ENCODE assay signal across 9 cellular contexts in the genomic region with DNA sequence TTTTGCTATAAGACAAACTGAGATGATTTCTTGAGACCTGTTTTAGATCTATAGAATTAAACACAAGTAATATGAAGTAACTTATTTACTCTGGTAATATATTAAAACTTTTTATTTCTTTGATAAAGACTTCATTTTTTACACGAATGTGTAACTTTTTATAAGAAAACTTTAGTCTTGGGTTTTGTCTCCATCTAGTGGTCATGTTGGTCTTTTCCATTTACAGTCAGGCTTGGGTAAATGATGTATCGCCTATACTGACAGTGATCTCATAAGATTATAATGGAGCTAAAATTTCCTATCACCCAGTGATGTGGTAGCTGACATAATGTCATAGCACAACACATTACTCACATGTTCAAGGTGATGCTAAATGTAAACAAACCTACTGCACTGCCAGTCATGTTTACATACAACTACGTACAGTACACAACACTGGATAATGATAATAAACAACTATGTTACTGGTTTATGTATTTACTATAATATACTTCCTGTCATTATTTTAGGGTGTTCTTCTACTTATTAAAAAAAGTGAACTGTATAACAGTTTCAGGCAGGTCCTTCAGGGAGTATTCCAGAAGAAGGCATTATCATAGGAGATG. TPM values are rescaled to one million over a fixed set of nuclear protein-coding genes. Genes with fewer than 3 reads are reported as not detected.
DNase-seq lines count a peak whose midpoint lies in the region; ATAC-seq and TF ChIP-seq lines count a peak whose summit lies in the region.
"Had no signal": no experiment of that assay in that cellular context is flagged by ENCODE, and none has a peak within 500 bp of the region (broad histone marks: within the 10 kb centered on the region; RNA-seq: fewer than 3 reads in every experiment).

No MANE protein-coding gene starts in this region.

- H3K9ac ChIP-seq in liver (ENCODE audit: low read depth in 1 of 2, low read length in 2 of 2): no peak overlapping the region
- H3K9ac ChIP-seq: BLaER1 treated with 17β-estradiol and CSF1 and Interleukin-3, amounts not matched to agents 10 nM and 100 nM had no signal

- no peak overlapping the region for H3K27ac ChIP-seq in liver (ENCODE audit: low read depth in 1 of 2, low read length in 2 of 2)
- H3K27ac ChIP-seq: BLaER1 treated with 17β-estradiol and CSF1 and Interleukin-3, amounts not matched to agents 10 nM and 100 nM had no signal

- peaks cover 5% of the 10 kb centered on the region for H3K36me3 Mint-ChIP-seq in MCF 10A (ENCODE audit: insufficient read depth, unreplicated experiment)

- H3K4me3 ChIP-seq in HFF-Myc (replicated peaks; ENCODE audit: low read depth, low read length): no peak overlapping the region
- H3K4me3 ChIP-seq in liver (ENCODE audit: low read depth in 1 of 3, low read length in 3 of 3): no peak overlapping the region
- H3K4me3 ChIP-seq in MG63: no peak overlapping the region
- H3K4me3 ChIP-seq: BLaER1 treated with 17β-estradiol and CSF1 and Interleukin-3, amounts not matched to agents 10 nM and 100 nM had no signal

- H3K9me3 Mint-ChIP-seq in MCF 10A (ENCODE audit: unreplicated experiment): no peaks in the 10 kb centered on the region

- H3K9me3 ChIP-seq in liver (ENCODE audit: control insufficient read depth in 4 of 4, low read length in 3 of 4) (no peaks in the 10 kb centered on the region), MG63 (no peaks in the 10 kb centered on the region)
- H3K9me3 ChIP-seq: BLaER1 treated with 17β-estradiol and CSF1 and Interleukin-3, amounts not matched to agents 10 nM and 100 nM had no signal

- 9% methylated on average over 3 of the region's 3 CpGs for WGBS in liver

- no peak overlapping the region for H3K27ac Mint-ChIP-seq in MCF 10A (ENCODE audit: low read depth, unreplicated experiment)

- CTCF ChIA-PET in MCF 10A (lab: Yijun Ruan, JAX): interaction anchor here (0.6 to 3.2 kb wide), 35 partner anchors 11 to 1477 kb away, joined by 3 to 35 read pairs (median 3); no protein-coding TSS in a partner anchor

- no peak for ATAC-seq in GM21423 (IDR thresholded peaks at IDR 0.05; ENCODE audit: unreplicated experiment)

- TF ChIP-seq RAD21 in liver (IDR thresholded peaks at IDR 0.05): peak; percentile 78 to 83

- H3K4me3 Mint-ChIP-seq in MCF 10A (ENCODE audit: unreplicated experiment): no peak overlapping the region

- TF ChIP-seq CTCF in HFF-Myc (IDR thresholded peaks at IDR 0.05; ENCODE audit: low read depth, low read length, missing control alignments) (peak; percentile 49), MCF 10A (IDR thresholded peaks at IDR 0.05; ENCODE audit: unreplicated experiment) (peak; percentile 34), liver (IDR thresholded peaks at IDR 0.05; ENCODE audit: low read depth, low read length, missing input control) (peak; percentile 59)

- intact Hi-C loops in MCF 10A (cut with micrococcal nuclease): loop anchor here (1.0 to 5.0 kb wide), 5 partner anchors 179 to 1272 kb away; no protein-coding TSS in a partner anchor

- no peaks in the 10 kb centered on the region for H3K27me3 Mint-ChIP-seq in MCF 10A (ENCODE audit: insufficient read depth, unreplicated experiment)

- no peaks in the 10 kb centered on the region for H3K4me1 ChIP-seq in liver (ENCODE audit: control insufficient read depth in 4 of 4, insufficient read depth in 4 of 4, low read length in 3 of 4)

- DNase-seq in NCI-H1694 treated with DMSO at 0.1 percent for 48 hours (lab: John Stamatoyannopoulos, UW) (peak; percentile 9), NCI-H1694 (lab: John Stamatoyannopoulos, UW) (no peak), HFF-Myc (ENCODE audit: extremely low read depth, low read depth) (no peak), NCI-H526 treated with DMSO at 0.1 percent for 48 hours (lab: John Stamatoyannopoulos, UW) (peak; percentile 56), MCF 10A (ENCODE audit: unreplicated experiment) (peak; percentile 61), MG63 (no peak)

- H3K4me1 Mint-ChIP-seq in MCF 10A (ENCODE audit: insufficient read depth, unreplicated experiment): no peaks in the 10 kb centered on the region

- H3K27me3 ChIP-seq in liver (ENCODE audit: control insufficient read depth in 4 of 4, insufficient read depth in 4 of 4, low read length in 3 of 4) (no peaks in the 10 kb centered on the region), MG63 (no peaks in the 10 kb centered on the region)
- H3K27me3 ChIP-seq: BLaER1 treated with 17β-estradiol and CSF1 and Interleukin-3, amounts not matched to agents 10 nM and 100 nM had no signal

- no TSS peak for BruUV-seq in MCF 10A (replicated peaks; lab: Mats Ljungman, UMichigan)

- H3K36me3 ChIP-seq in liver (ENCODE audit: control insufficient read depth in 4 of 4, insufficient read depth in 3 of 4, low read depth in 1 of 4, low read length in 3 of 4): peaks cover 0 to 10% (median 4%) of the 10 kb centered on the region in 4 donors
- H3K36me3 ChIP-seq in MG63: no peaks in the 10 kb centered on the region

- POLR2A ChIA-PET in MCF 10A (lab: Yijun Ruan, JAX): interaction anchor here (0.7 to 1.3 kb wide), 4 partner anchors 10 to 766 kb away, joined by 3 to 4 read pairs (median 4); partner anchors contain the start of gene MED17

TF ChIP-seq in liver, 16 proteins besides CTCF, POLR2A, EP300 and RAD21 (continues in another document):
- TF ChIP-seq HNF4G (IDR thresholded peaks at IDR 0.05) (no peak), NR2F2 (IDR thresholded peaks at IDR 0.05) (no peak), MAX (IDR thresholded peaks at IDR 0.05) (no peak), EGR1 (IDR thresholded peaks at IDR 0.05; ENCODE audit: low read depth in 2 of 2) (no peak), GABPA (IDR thresholded peaks at IDR 0.05 in 1 of 2, conservative IDR thresholded peaks at IDR 0.05 in 1 of 2) (no peak), JUND (IDR thresholded peaks at IDR 0.05) (no peak), HNF4A (conservative IDR thresholded peaks at IDR 0.05) (no peak), FOXA1 (IDR thresholded peaks at IDR 0.05) (no peak), RXRA (IDR thresholded peaks at IDR 0.05) (no peak), FOXA2 (IDR thresholded peaks at IDR 0.05) (no peak)
- TF ChIP-seq, protein P1, sequence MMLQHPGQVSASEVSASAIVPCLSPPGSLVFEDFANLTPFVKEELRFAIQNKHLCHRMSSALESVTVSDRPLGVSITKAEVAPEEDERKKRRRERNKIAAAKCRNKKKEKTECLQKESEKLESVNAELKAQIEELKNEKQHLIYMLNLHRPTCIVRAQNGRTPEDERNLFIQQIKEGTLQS (IDR thresholded peaks at IDR 0.05): no peak
- TF ChIP-seq, protein P2, sequence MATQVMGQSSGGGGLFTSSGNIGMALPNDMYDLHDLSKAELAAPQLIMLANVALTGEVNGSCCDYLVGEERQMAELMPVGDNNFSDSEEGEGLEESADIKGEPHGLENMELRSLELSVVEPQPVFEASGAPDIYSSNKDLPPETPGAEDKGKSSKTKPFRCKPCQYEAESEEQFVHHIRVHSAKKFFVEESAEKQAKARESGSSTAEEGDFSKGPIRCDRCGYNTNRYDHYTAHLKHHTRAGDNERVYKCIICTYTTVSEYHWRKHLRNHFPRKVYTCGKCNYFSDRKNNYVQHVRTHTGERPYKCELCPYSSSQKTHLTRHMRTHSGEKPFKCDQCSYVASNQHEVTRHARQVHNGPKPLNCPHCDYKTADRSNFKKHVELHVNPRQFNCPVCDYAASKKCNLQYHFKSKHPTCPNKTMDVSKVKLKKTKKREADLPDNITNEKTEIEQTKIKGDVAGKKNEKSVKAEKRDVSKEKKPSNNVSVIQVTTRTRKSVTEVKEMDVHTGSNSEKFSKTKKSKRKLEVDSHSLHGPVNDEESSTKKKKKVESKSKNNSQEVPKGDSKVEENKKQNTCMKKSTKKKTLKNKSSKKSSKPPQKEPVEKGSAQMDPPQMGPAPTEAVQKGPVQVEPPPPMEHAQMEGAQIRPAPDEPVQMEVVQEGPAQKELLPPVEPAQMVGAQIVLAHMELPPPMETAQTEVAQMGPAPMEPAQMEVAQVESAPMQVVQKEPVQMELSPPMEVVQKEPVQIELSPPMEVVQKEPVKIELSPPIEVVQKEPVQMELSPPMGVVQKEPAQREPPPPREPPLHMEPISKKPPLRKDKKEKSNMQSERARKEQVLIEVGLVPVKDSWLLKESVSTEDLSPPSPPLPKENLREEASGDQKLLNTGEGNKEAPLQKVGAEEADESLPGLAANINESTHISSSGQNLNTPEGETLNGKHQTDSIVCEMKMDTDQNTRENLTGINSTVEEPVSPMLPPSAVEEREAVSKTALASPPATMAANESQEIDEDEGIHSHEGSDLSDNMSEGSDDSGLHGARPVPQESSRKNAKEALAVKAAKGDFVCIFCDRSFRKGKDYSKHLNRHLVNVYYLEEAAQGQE (IDR thresholded peaks at IDR 0.05): no peak

RNA-seq across cellular contexts. Expression of gene C11orf97, which starts 7.5 kb away (rescaled TPM):
- not detected in 2 replicates for total RNA-seq in MCF 10A (2022)
- total RNA-seq in liver: not detected
- under 1 TPM; 0.36 to 0.94 TPM for polyA plus RNA-seq in liver
- total RNA-seq in MG63 (2014; rRNA removed; shearing (Covaris generic); ENCODE audit: low replicate concordance): not detected in 2 replicates

RNA-seq across cellular contexts. Expression of gene ANKRD49, which starts 11.0 kb away (rescaled TPM):
- 9.7 and 13.0 TPM in 2 replicates for total RNA-seq in MCF 10A (2022)
- 10 to 100 TPM in 1 of 2 donors, 1 to 10 TPM in 1; 8.8 to 10.9 TPM for total RNA-seq in liver
- 10 to 100 TPM in 1 of 2 donors, 1 to 10 TPM in 1; 5.4 to 12.3 TPM for polyA plus RNA-seq in liver
- 11.3 and 24.2 TPM in 2 replicates for total RNA-seq in MG63 (2014; rRNA removed; shearing (Covaris generic); ENCODE audit: low replicate concordance)

RNA-seq across cellular contexts. Expression of gene MRE11, which starts 11.1 kb away (rescaled TPM):
- total RNA-seq in MCF 10A (2022): 13.2 and 15.1 TPM in 2 replicates
- total RNA-seq in liver: 10 to 100 TPM in 1 of 2 donors, 1 to 10 TPM in 1; 8.4 to 18.3 TPM
- 1 to 10 TPM; 1.5 to 2.9 TPM for polyA plus RNA-seq in liver
- 8.8 and 27.8 TPM in 2 replicates for total RNA-seq in MG63 (2014; rRNA removed; shearing (Covaris generic); ENCODE audit: low replicate concordance)

RNA-seq across cellular contexts. Expression of gene FUT4, which starts 38.9 kb away (rescaled TPM):
- total RNA-seq in MCF 10A (2022) (0.23 and 0.32 TPM in 2 replicates), liver (1 to 10 TPM; 1.9 to 4.3 TPM)
- polyA plus RNA-seq in liver: under 1 TPM; 0.47 to 0.95 TPM
- total RNA-seq in MG63 (2014; rRNA removed; shearing (Covaris generic); ENCODE audit: low replicate concordance): 4.6 and 9.4 TPM in 2 replicates

Comparison
In these comparisons a context has a peak if more than half of its experiments do, and no peak if none do; other contexts are left out.
1. DNase-seq: peak in NCI-H1694 treated with DMSO at 0.1 percent for 48 hours (single experiment), NCI-H526 treated with DMSO at 0.1 percent for 48 hours (single experiment) and MCF 10A (single experiment); none in NCI-H1694 (single experiment), HFF-Myc (single experiment) and MG63 (single experiment).
2. Peak in every context shown above with its lines, with median percentiles within 50 percentile points of each other: CTCF ChIP-seq.